ENCODE assay signal across 24 cellular contexts in genomic region chr5:17308326-17309065, GRCh38.
DNase-seq lines count a peak whose midpoint lies in the region; ATAC-seq lines count a peak whose summit lies in the region.
"Had no signal": no experiment of that assay in that cellular context is flagged by ENCODE, and none has a peak within 500 bp of the region (broad histone marks: within the 10 kb centered on the region; RNA-seq: fewer than 3 reads in every experiment).

No MANE protein-coding gene starts in this region.

- H3K9me2 ChIP-seq in GM23248 (ENCODE audit: insufficient read depth): no peaks in the 10 kb centered on the region

- H3K27me3 ChIP-seq in ACC112 (ENCODE audit: insufficient read depth, low read length) (no peaks in the 10 kb centered on the region), GM23248 (replicated peaks; ENCODE audit: insufficient read depth) (no peaks in the 10 kb centered on the region)

- H2AFZ ChIP-seq in ACC112 (ENCODE audit: low read length, unreplicated experiment) (no peak overlapping the region), GM23248 (no peak overlapping the region)

- H3K36me3 ChIP-seq in ACC112 (ENCODE audit: insufficient read depth, low read length): no peaks in the 10 kb centered on the region
- H3K36me3 ChIP-seq in GM23248 (ENCODE audit: low read depth): no peaks in the 10 kb centered on the region

- no peak overlapping the region for H3K4me3 ChIP-seq in ACC112 (ENCODE audit: low read depth, low read length)
- no peak overlapping the region for H3K4me3 ChIP-seq in GM23248

- H3K4me1 ChIP-seq in ACC112 (ENCODE audit: control insufficient read depth, insufficient read depth, low read length, unreplicated experiment) (peaks cover 36% of the 10 kb centered on the region), GM23248 (ENCODE audit: insufficient read depth) (peaks cover 11% of the 10 kb centered on the region)

- H3K9ac ChIP-seq in GM23248: no peak overlapping the region

- no peaks in the 10 kb centered on the region for H3K9me3 ChIP-seq in GM23248 (ENCODE audit: low read depth)

- H3F3A ChIP-seq in GM23248 (ENCODE audit: insufficient read depth): no peaks in the 10 kb centered on the region

- WGBS in GM23248 (ENCODE audit: low coverage in 1 of 2, low lambda C conversion rate in 2 of 2, missing lambda C conversion rate in 2 of 2), 2 experiments: 89 to 90% methylated on average over 9 of the region's 9 CpGs

- H3K4me2 ChIP-seq in GM23248 (ENCODE audit: unreplicated experiment): no peak overlapping the region

- in situ Hi-C loops in GM23248 (cut with MboI): no loop called here

- DNase-seq in GM23248: peak; percentile 13
- peak; percentile 25 for DNase-seq in M059J (ENCODE audit: low read depth)
- DNase-seq in iris pigment epithelial cell (ENCODE audit: low read depth): peak; percentile 41
- no peak for DNase-seq in T-helper 2 cell
- DNase-seq in T1000 (lab: John Stamatoyannopoulos, UW): no peak
- no peak for DNase-seq in NK-92 (lab: John Stamatoyannopoulos, UW; ENCODE audit: unreplicated experiment)
- DNase-seq: C1 segment of cervical spinal cord; CD4-positive, alpha-beta memory T cell; COR-L47; DMS53; GF-D8; H7; NCI-H1048; NCI-H1417; NCI-H1694; NCI-H2029 treated with DMSO at 0.1 percent for 48 hours; NCI-H2227 treated with DMSO at 0.1 percent for 48 hours; NCI-H526 treated with DMSO at 0.1 percent for 48 hours; SHP77 treated with DMSO at 0.1 percent for 48 hours; T-helper 1 cell had no signal

- H4K20me1 ChIP-seq in GM23248 (ENCODE audit: insufficient read depth): no peaks in the 10 kb centered on the region

- H3K27ac ChIP-seq in ACC112 (ENCODE audit: low read depth, low read length) (peak overlapping the region; percentile 23; the same call in 1 of the 2 replicates), GM23248 (no peak overlapping the region)
- H3K27ac ChIP-seq: HL-60, RWPE1 had no signal

- H3K79me2 ChIP-seq in ACC112 (ENCODE audit: control insufficient read depth, insufficient read depth, low read length, unreplicated experiment) (no peaks in the 10 kb centered on the region), GM23248 (ENCODE audit: insufficient read depth) (no peaks in the 10 kb centered on the region)

- no peak for ATAC-seq in HG03442 (IDR thresholded peaks at IDR 0.05; ENCODE audit: unreplicated experiment)

Comparison
In these comparisons a context has a peak if more than half of its experiments do, and no peak if none do; other contexts are left out.
1. DNase-seq: peak in GM23248 (single experiment), M059J (single experiment) and iris pigment epithelial cell (single experiment); none in T-helper 2 cell (0 of 5), T1000 (single experiment) and NK-92 (single experiment).